In genomic region chr5:172007153-172007794, GRCh38 we compare ENCODE assay signal across 8 cellular contexts. TPM values are rescaled to one million over a fixed set of nuclear protein-coding genes. Genes with fewer than 3 reads are reported as not detected.
DNase-seq lines count a peak whose midpoint lies in the region; ATAC-seq and TF ChIP-seq lines count a peak whose summit lies in the region.

No MANE protein-coding gene starts in this region.

- CTCF ChIA-PET in AG04449 (lab: Yijun Ruan, JAX) = interaction anchor here (0.6 to 8.1 kb wide), 23 partner anchors 11 to 588 kb away, joined by 3 to 117 read pairs (median 4); partner anchors contain the start of genes FGF18 and STK10

- H3F3A ChIP-seq in neural progenitor cell (ENCODE audit: low read depth) = peaks cover 55% of the 10 kb centered on the region

- 0 to 2% methylated on average over 24 of the region's 24 CpGs for WGBS in esophagus, 2 donors

- H3K4me3 Mint-ChIP-seq in T-helper 1 cell treated with Interleukin-12 subunit alpha and Interleukin-12 subunit beta and Interleukin-4 antibody, amounts not matched to agents 30 μg/mL and 1 μg/mL, for 36 hours = peak overlapping the region; percentile 96
- peak overlapping the region; percentile 96 for H3K4me3 Mint-ChIP-seq in neural progenitor cell

- H3K27ac Mint-ChIP-seq in T-helper 1 cell treated with Interleukin-12 subunit alpha and Interleukin-12 subunit beta and Interleukin-4 antibody, amounts not matched to agents 30 μg/mL and 1 μg/mL, for 36 hours = peak overlapping the region; percentile 95
- peak overlapping the region; percentile 93 for H3K27ac Mint-ChIP-seq in neural progenitor cell

- H3K4me3 ChIP-seq in AG04449 (ENCODE audit: low read depth, low read length) (peak overlapping the region; percentile 87), esophagus (ENCODE audit: low read depth in 1 of 2, low read length in 2 of 2) (peak overlapping the region; percentile 88 to 89), neural progenitor cell (peak overlapping the region; percentile 96)

- H3K27me3 Mint-ChIP-seq in T-helper 1 cell treated with Interleukin-12 subunit alpha and Interleukin-12 subunit beta and Interleukin-4 antibody, amounts not matched to agents 30 μg/mL and 1 μg/mL, for 36 hours (ENCODE audit: low read depth) = no peaks in the 10 kb centered on the region
- peaks cover 2% of the 10 kb centered on the region for H3K27me3 Mint-ChIP-seq in neural progenitor cell (ENCODE audit: insufficient read depth, low read depth)

- H3K27me3 ChIP-seq in esophagus (ENCODE audit: control insufficient read depth in 1 of 2, insufficient read depth in 2 of 2, low read length in 2 of 2) (no peaks in the 10 kb centered on the region), neural progenitor cell (no peaks in the 10 kb centered on the region)

- H3K9ac ChIP-seq in neural progenitor cell = peak overlapping the region; percentile 51

- H3K27ac ChIP-seq in esophagus (ENCODE audit: low read depth in 2 of 2, low read length in 1 of 2) (peak overlapping the region; percentile 92 to 100), neural progenitor cell (peak overlapping the region; percentile 34)

- POLR2A ChIA-PET in AG04449 (lab: Yijun Ruan, JAX) = interaction anchor here (1.0 to 2.0 kb wide), 10 partner anchors 10 to 619 kb away, joined by 3 to 7 read pairs (median 4); partner anchors contain the start of gene NPM1

- peaks cover 31% of the 10 kb centered on the region for H4K20me1 ChIP-seq in neural progenitor cell (ENCODE audit: low read depth)

- peaks cover 0 to 4% of the 10 kb centered on the region in 2 donors for H3K4me1 ChIP-seq in esophagus (ENCODE audit: control insufficient read depth in 2 of 2, insufficient read depth in 2 of 2, low read length in 1 of 2)
- peaks cover 37% of the 10 kb centered on the region for H3K4me1 ChIP-seq in neural progenitor cell

- H3K4me2 ChIP-seq in neural progenitor cell = peak overlapping the region; percentile 79

- peak overlapping the region; percentile 100 for H2AFZ ChIP-seq in neural progenitor cell (replicated peaks)

- H3K36me3 ChIP-seq in esophagus (ENCODE audit: control insufficient read depth in 2 of 2, insufficient read depth in 2 of 2, low read length in 1 of 2) = no peaks in the 10 kb centered on the region
- H3K36me3 ChIP-seq in neural progenitor cell = no peaks in the 10 kb centered on the region

- H3K9me3 ChIP-seq in esophagus (ENCODE audit: control insufficient read depth in 2 of 2, insufficient read depth in 1 of 2, low read depth in 1 of 2, low read length in 1 of 2) (no peaks in the 10 kb centered on the region), neural progenitor cell (ENCODE audit: low read depth) (no peaks in the 10 kb centered on the region)

- peaks cover 34% of the 10 kb centered on the region for H3K4me1 Mint-ChIP-seq in T-helper 1 cell treated with Interleukin-12 subunit alpha and Interleukin-12 subunit beta and Interleukin-4 antibody, amounts not matched to agents 30 μg/mL and 1 μg/mL, for 36 hours (ENCODE audit: low read depth)
- H3K4me1 Mint-ChIP-seq in neural progenitor cell = peaks cover 37% of the 10 kb centered on the region

- peaks cover 56% of the 10 kb centered on the region for H3K79me2 ChIP-seq in neural progenitor cell (ENCODE audit: low read depth)

- TF ChIP-seq CTCF in AG04449 (IDR thresholded peaks at IDR 0.05; ENCODE audit: insufficient read depth, low read length, missing control alignments) (no peak), neural progenitor cell (IDR thresholded peaks at IDR 0.05) (no peak)

- ATAC-seq in GM21528 (IDR thresholded peaks at IDR 0.05; ENCODE audit: low FRiP score, unreplicated experiment) = peak; percentile 0
- no peak for ATAC-seq in GM21423 (IDR thresholded peaks at IDR 0.05; ENCODE audit: unreplicated experiment)
- no peak for ATAC-seq in GM19455 (IDR thresholded peaks at IDR 0.05; ENCODE audit: unreplicated experiment)

- DNase-seq in AG04449 (ENCODE audit: low read depth, low spot score) (no peak), neural progenitor cell (ENCODE audit: low spot score) (peak; percentile 51), retina (no peak)

- H3K9me3 Mint-ChIP-seq in T-helper 1 cell treated with Interleukin-12 subunit alpha and Interleukin-12 subunit beta and Interleukin-4 antibody, amounts not matched to agents 30 μg/mL and 1 μg/mL, for 36 hours = no peaks in the 10 kb centered on the region
- H3K9me3 Mint-ChIP-seq in neural progenitor cell = no peaks in the 10 kb centered on the region

- H3K36me3 Mint-ChIP-seq in T-helper 1 cell treated with Interleukin-12 subunit alpha and Interleukin-12 subunit beta and Interleukin-4 antibody, amounts not matched to agents 30 μg/mL and 1 μg/mL, for 36 hours (ENCODE audit: low read depth) = peaks cover 4% of the 10 kb centered on the region
- no peaks in the 10 kb centered on the region for H3K36me3 Mint-ChIP-seq in neural progenitor cell

RNA-seq across cellular contexts. Expression of gene FBXW11, which starts 0.8 kb away (rescaled TPM):
- 10 to 100 TPM in 1 of 2 donors, 1 to 10 TPM in 1; 8.9 to 17.4 TPM for polyA plus RNA-seq in esophagus
- total RNA-seq in neural progenitor cell (ENCODE audit: low replicate concordance) = 74.5 and 79.1 TPM in 2 replicates
